In the genomic region with DNA sequence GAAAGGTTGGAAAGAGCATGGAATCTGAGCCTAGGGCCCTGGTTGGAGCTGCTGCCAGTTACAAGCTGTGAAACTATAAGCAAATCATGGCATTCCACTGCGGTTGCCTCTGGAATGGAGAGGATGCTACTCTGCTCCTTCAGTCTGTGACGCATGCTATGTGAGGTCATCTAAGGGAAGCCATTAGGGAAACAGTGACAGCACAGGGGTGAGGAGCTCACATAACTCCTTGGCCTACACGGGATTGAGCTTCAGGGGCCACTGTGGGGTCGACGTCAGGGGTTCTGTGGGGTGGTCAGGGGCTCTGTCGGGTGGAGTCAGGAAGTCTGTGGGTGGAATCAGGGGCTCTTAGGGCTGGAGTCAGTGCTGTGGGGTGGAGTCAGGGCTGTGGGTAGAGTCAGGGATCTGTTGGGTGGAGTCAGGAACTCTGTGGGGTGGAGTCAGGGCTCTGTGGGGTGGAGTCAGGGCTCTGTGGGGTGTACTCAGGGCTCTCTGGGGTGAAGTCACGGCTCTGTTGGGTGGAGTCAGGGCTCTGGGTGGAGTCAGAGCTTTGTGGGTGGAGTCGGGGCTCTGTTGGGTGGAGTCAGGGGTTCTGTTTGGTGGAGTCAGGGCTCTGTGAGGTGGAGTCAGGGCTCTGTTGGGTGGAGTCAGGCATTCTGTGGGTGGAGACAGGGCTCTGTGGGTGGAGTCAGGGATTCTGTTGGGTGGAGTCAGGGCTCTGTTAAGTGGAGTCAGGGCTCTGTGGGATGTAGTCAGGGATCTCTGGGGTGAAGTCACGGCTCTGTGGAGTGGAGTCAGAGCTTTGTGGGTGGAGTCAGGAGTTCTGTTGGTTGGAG, we compare ENCODE assay signal across 1 cellular context.
TF ChIP-seq lines count a peak whose summit lies in the region.

No MANE protein-coding gene starts in this region.

TF ChIP-seq in IMR-90, 13 proteins besides CTCF, POLR2A, EP300 and RAD21 (continued from another document):
- TF ChIP-seq RFX5 (IDR thresholded peaks at IDR 0.05; ENCODE audit: low read depth, low read length) = no peak
- peak; percentile 33; the same call in 1 of the 2 replicates for TF ChIP-seq CEBPB (IDR thresholded peaks at IDR 0.05; ENCODE audit: low read depth, low read length)
- no peak for TF ChIP-seq SMC3 (IDR thresholded peaks at IDR 0.05; ENCODE audit: low read depth, low read length)
- peak; percentile 49; the same call in 1 of the 2 replicates for TF ChIP-seq MAZ (IDR thresholded peaks at IDR 0.05; ENCODE audit: borderline replicate concordance, low read depth, low read length)
- 0 out of 2 replicates have a peak, but pooled peaks have one; percentile 10 for TF ChIP-seq NFE2L2 (IDR thresholded peaks at IDR 0.05; ENCODE audit: low read depth, low read length)
- peak; percentile 81 for TF ChIP-seq BHLHE40 (IDR thresholded peaks at IDR 0.05; ENCODE audit: low read depth, low read length)
- TF ChIP-seq CHD1 (IDR thresholded peaks at IDR 0.05; ENCODE audit: low read depth, low read length) = no peak
- TF ChIP-seq, protein P1, sequence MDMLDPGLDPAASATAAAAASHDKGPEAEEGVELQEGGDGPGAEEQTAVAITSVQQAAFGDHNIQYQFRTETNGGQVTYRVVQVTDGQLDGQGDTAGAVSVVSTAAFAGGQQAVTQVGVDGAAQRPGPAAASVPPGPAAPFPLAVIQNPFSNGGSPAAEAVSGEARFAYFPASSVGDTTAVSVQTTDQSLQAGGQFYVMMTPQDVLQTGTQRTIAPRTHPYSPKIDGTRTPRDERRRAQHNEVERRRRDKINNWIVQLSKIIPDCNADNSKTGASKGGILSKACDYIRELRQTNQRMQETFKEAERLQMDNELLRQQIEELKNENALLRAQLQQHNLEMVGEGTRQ (IDR thresholded peaks at IDR 0.05; ENCODE audit: low read depth, low read length) = no peak
- TF ChIP-seq FOS (IDR thresholded peaks at IDR 0.05; ENCODE audit: low read depth, low read length) = peak; percentile 64; the same call in 1 of the 2 replicates
- no peak for TF ChIP-seq MXI1 (IDR thresholded peaks at IDR 0.05; ENCODE audit: borderline replicate concordance, low read depth, low read length)
